In genomic region chr1:231059566-231060193, GRCh38 we compare ENCODE assay signal across 1 cellular context.
A peak's percentile ranks its signal among the peaks of the same experiment; 100 is the strongest.
TF ChIP-seq lines count a peak whose summit lies in the region.

No MANE protein-coding gene starts in this region.

TF ChIP-seq in SK-N-SH, 30 proteins besides CTCF, POLR2A, EP300 and RAD21 (continued from another document):
- TF ChIP-seq CHD2 (IDR thresholded peaks at IDR 0.05; ENCODE audit: low read length, partially characterized antibody), result peak; percentile 92
